8 cellular contexts compared by ENCODE assay signal in the genomic region with DNA sequence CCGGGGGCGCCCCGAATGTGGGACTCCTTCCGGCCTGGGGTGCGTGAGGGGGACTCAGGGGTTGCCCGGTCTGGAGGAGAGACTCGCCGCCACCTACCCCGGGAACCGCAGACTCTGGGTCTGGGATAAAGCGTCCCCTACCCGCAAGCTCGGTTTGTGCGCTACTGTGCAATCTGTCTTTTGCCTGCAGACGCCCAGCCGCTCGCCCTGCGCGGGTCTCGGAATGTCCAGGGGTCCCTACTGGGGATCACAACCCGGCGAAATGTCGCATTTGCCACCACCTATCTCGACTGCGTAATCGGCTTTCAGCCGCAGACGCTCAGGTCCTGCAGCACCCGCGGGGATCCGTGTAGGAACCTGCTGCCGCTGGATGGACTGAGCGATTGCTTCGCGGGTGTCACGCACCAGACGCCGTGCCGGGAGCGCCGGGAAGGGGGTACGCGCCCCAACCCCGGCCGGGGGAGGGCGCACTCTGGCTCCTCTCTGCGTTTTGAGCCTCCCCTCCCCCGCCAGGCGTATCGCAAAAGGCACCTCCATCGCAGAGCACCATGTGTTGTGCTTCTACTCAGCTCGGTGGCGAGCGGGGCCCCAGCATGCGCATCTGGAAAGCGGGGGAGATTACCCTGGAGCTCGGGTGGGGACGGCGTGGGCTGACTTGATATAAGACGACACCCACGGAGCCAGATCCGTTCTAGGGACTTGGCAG. TPM values are rescaled to one million over a fixed set of nuclear protein-coding genes. Genes with fewer than 3 reads are reported as not detected.
DNase-seq lines count a peak whose midpoint lies in the region; ATAC-seq, FAIRE-seq and TF ChIP-seq lines count a peak whose summit lies in the region.

No MANE protein-coding gene starts in this region.

- TF ChIP-seq CTCF in Peyer's patch (IDR thresholded peaks at IDR 0.05) (peak in 3 of 6 experiments; percentile 25 to 28 (median 26)), testis (IDR thresholded peaks at IDR 0.05) (no peak)

- peak; percentile 40 for DNase-seq in NK-92 treated with Interleukin-12 subunit alpha and Interleukin-12 subunit beta, amount 100 ng/mL, for 24 hours (lab: John Stamatoyannopoulos, UW)
- DNase-seq in NK-92 (lab: John Stamatoyannopoulos, UW; ENCODE audit: unreplicated experiment) (no peak), Peyer's patch (peak; percentile 70 to 84 (median 75)), activated gamma-delta T cell (lab: John Stamatoyannopoulos, UW) (peak; percentile 44), frontal cortex (ENCODE audit: low spot score in 2 of 2) (peak; percentile 52 to 53), occipital lobe (lab: John Stamatoyannopoulos, UW) (peak; percentile 73), testis (peak; percentile 36)

- H3K4me3 ChIP-seq in Peyer's patch = peak overlapping the region; percentile 73 to 99 (median 94)
- peak overlapping the region; percentile 93 to 98 for H3K4me3 ChIP-seq in testis

- no peaks in the 10 kb centered on the region for H3K9me3 ChIP-seq in Peyer's patch
- no peaks in the 10 kb centered on the region for H3K9me3 ChIP-seq in testis

- H3K27ac ChIP-seq in Peyer's patch (peak overlapping the region in 2 of 4 donors; percentile 77 to 91), testis (no peak overlapping the region)

- TF ChIP-seq POLR2A in Peyer's patch (IDR thresholded peaks at IDR 0.05) (no peak), testis (IDR thresholded peaks at IDR 0.05) (no peak)

- FAIRE-seq in frontal cortex (lab: Jason Lieb, UNC) = no peak

- ATAC-seq in HG03460 (IDR thresholded peaks at IDR 0.05; ENCODE audit: unreplicated experiment) = peak; percentile 33

- H3K36me3 ChIP-seq in Peyer's patch = no peaks in the 10 kb centered on the region
- H3K36me3 ChIP-seq in testis (ENCODE audit: low read depth, missing control alignments) = no peaks in the 10 kb centered on the region

- intact Hi-C loops in testis (cut with DNase I; ENCODE audit: low total_unique reads) = no loop called here

- 0% methylated on average over 33 to 47 of the region's 62 CpGs for WGBS in testis, 2 donors

- H3K27me3 ChIP-seq in Peyer's patch = no peaks in the 10 kb centered on the region
- no peaks in the 10 kb centered on the region for H3K27me3 ChIP-seq in testis

- H3K4me1 ChIP-seq in Peyer's patch (peaks cover 0 to 35% (median 4%) of the 10 kb centered on the region in 4 donors), testis (peaks cover 25% of the 10 kb centered on the region)

RNA-seq across cellular contexts. Expression of a gene that starts 0.8 kb away (rescaled TPM):
- total RNA-seq in Peyer's patch (10 to 100 TPM; 22.8 to 52.8 (median 36.5) TPM), frontal cortex (135 TPM), occipital lobe (216 TPM), testis (10 to 100 TPM; 52.0 to 68.9 TPM)
- 83.8 TPM for polyA plus RNA-seq in testis (ENCODE audit: insufficient read depth, low read depth, low replicate concordance)

RNA-seq across cellular contexts. Expression of a gene that starts 31.9 kb away (rescaled TPM):
- total RNA-seq in Peyer's patch (10 to 100 TPM; 43.7 to 54.6 (median 45.1) TPM), frontal cortex (63.2 TPM), occipital lobe (51.3 TPM), testis (10 to 100 TPM; 24.3 to 31.4 TPM)
- polyA plus RNA-seq in testis (ENCODE audit: insufficient read depth, low read depth, low replicate concordance) = 27.3 TPM

RNA-seq across cellular contexts. Expression of a gene that starts 32.0 kb away (rescaled TPM):
- total RNA-seq in Peyer's patch = 10 to 100 TPM; 25.4 to 99.0 (median 48.7) TPM
- total RNA-seq in frontal cortex = 17.9 TPM
- 22.0 TPM for total RNA-seq in occipital lobe
- total RNA-seq in testis = 10 to 100 TPM; 46.0 to 51.1 TPM
- 20.8 TPM for polyA plus RNA-seq in testis (ENCODE audit: insufficient read depth, low read depth, low replicate concordance)

RNA-seq across cellular contexts. Expression of a gene that starts 56.3 kb away (rescaled TPM):
- total RNA-seq in Peyer's patch (not detected), frontal cortex (not detected), occipital lobe (not detected), testis (100 to 1,000 TPM in 1 of 2 donors, 10 to 100 TPM in 1; 39.0 to 133 TPM)
- 77.3 TPM for polyA plus RNA-seq in testis (ENCODE audit: insufficient read depth, low read depth, low replicate concordance)

RNA-seq across cellular contexts. Expression of a gene that starts 57.7 kb away (rescaled TPM):
- total RNA-seq in Peyer's patch = not detected
- not detected for total RNA-seq in frontal cortex
- not detected for total RNA-seq in occipital lobe
- 100 to 1,000 TPM in 1 of 2 donors, 10 to 100 TPM in 1; 53.6 to 177 TPM for total RNA-seq in testis
- 154 TPM for polyA plus RNA-seq in testis (ENCODE audit: insufficient read depth, low read depth, low replicate concordance)
